Comparison of ENCODE assay signal across 19 cellular contexts in the genomic region with DNA sequence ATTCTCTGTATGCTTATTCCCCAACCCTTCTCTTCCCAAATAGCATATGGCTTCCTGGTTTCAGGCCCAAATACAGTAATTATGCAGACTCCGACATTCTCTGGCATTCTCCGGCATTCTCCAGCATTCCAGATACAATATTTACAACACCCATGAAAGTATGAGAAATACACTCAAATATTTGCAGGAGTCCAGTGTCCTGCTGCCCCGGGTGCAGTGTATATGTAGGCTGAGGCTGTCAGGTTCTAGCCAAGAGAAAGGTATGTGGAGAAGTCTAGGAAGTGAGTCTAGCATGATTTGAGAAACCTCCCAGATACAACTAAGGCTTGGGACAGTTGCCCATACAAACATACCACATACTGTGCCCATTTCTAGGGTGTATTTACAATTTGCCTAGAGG.
DNase-seq lines count a peak whose midpoint lies in the region; ATAC-seq, FAIRE-seq and TF ChIP-seq lines count a peak whose summit lies in the region.
"Had no signal": no experiment of that assay in that cellular context is flagged by ENCODE, and none has a peak within 500 bp of the region (broad histone marks: within the 10 kb centered on the region; RNA-seq: fewer than 3 reads in every experiment).

No MANE protein-coding gene starts in this region.

- FAIRE-seq in HepG2 (lab: Jason Lieb, UNC), result no peak
- FAIRE-seq in H54 (lab: Jason Lieb, UNC), result no peak

- H3K27me3 ChIP-seq in HepG2 (ENCODE audit: control insufficient read depth in 1 of 2, insufficient read depth in 2 of 2, low read length in 2 of 2) (no peaks in the 10 kb centered on the region; a peak in 1 of 5 replicates), right lobe of liver (no peaks in the 10 kb centered on the region), aorta (ENCODE audit: control insufficient read depth in 1 of 2, insufficient read depth in 2 of 2, low read length in 1 of 2) (no peaks in the 10 kb centered on the region)
- H3K27me3 ChIP-seq: uterus had no signal

- H3K27ac ChIP-seq in HepG2 (ENCODE audit: extremely low read length, insufficient read depth, low read length) (no peak overlapping the region), right lobe of liver (no peak overlapping the region), aorta (ENCODE audit: low read depth in 1 of 2, low read length in 2 of 2) (no peak overlapping the region)
- H3K27ac ChIP-seq: dorsolateral prefrontal cortex, uterus had no signal

- H3K4me1 ChIP-seq in HepG2 (ENCODE audit: insufficient read depth, low read length) (peaks cover 39% of the 10 kb centered on the region), right lobe of liver (no peaks in the 10 kb centered on the region), aorta (ENCODE audit: control insufficient read depth in 1 of 2, insufficient read depth in 2 of 2, low read length in 2 of 2) (peaks cover 2 to 6% of the 10 kb centered on the region in 2 donors)
- H3K4me1 ChIP-seq: uterus had no signal

- TF ChIP-seq POLR2A in HepG2 (IDR thresholded peaks at IDR 0.05; ENCODE audit: insufficient read depth in 1 of 2, low read depth in 2 of 2, low read length in 2 of 2) (no peak), right lobe of liver (IDR thresholded peaks at IDR 0.05) (no peak), H54 (IDR thresholded peaks at IDR 0.05; ENCODE audit: low read depth, low read length) (no peak)

- TF ChIP-seq RAD21 in HepG2 (CRISPR knock-in tag; IDR thresholded peaks at IDR 0.05), result no peak

- POLR2A ChIA-PET in HepG2 (lab: Yijun Ruan, JAX), result interaction anchor here (1.0 to 1.1 kb wide), 2 partner anchors 9 to 11 kb away, joined by 3 to 5 read pairs; no protein-coding TSS in a partner anchor

- TF ChIP-seq EP300 in HepG2 (IDR thresholded peaks at IDR 0.05; ENCODE audit: low read depth in 2 of 2, low read length in 2 of 2), result no peak
- no peak for TF ChIP-seq EP300 in HepG2 (CRISPR knock-in tag; IDR thresholded peaks at IDR 0.05; ENCODE audit: borderline replicate concordance)

- no TSS peak for BruUV-seq in HepG2 (replicated peaks; lab: Mats Ljungman, UMichigan)

- no peak overlapping the region for H3K9ac ChIP-seq in HepG2 (ENCODE audit: insufficient read depth, low read depth, low read length)

- CTCF ChIA-PET in HepG2 (lab: Yijun Ruan, JAX; ENCODE audit: low intra/inter-chr PET ratio, low total read pairs), result no interaction called here

- H4K20me1 ChIP-seq in HepG2 (ENCODE audit: insufficient read depth, low read length), result no peaks in the 10 kb centered on the region

- peak; percentile 66 for ATAC-seq in HepG2
- no peak for ATAC-seq in right lobe of liver
- peak; percentile 39 for ATAC-seq in left lobe of liver
- ATAC-seq in aorta (ENCODE audit: low FRiP score), result peak; percentile 11
- ATAC-seq: activated CD8-positive, alpha-beta T cell treated with anti-CD3 and anti-CD28 coated beads, Interleukin-2, amount 10 ng/mL, durations not matched to agents 7 days and 5 days; esophagus mucosa; stimulated activated naive CD8-positive, alpha-beta T cell treated with anti-CD3 and anti-CD28 coated beads, Interleukin-15, amount 100 ng/mL, for 72 hours had no signal

- in situ Hi-C loops in HepG2 (cut with HindIII; ENCODE audit: extremely low pct_ligation_motif_present, low pct_unique_long_range_greater_than_20kb) (no loop called here), astrocyte of the cerebellum (cut with HindIII; ENCODE audit: low sequenced_read_pairs) (no loop called here)

- no peak overlapping the region for H2AFZ ChIP-seq in HepG2 (ENCODE audit: low read length)

- H3K4me3 ChIP-seq in HepG2 (replicated peaks in 1 of 3; ENCODE audit: insufficient read depth in 1 of 3, low read depth in 2 of 3, low read length in 3 of 3) (no peak overlapping the region), right lobe of liver (no peak overlapping the region), astrocyte of the cerebellum (ENCODE audit: low read depth, low read length) (no peak overlapping the region), aorta (ENCODE audit: low read length in 2 of 2) (no peak overlapping the region)
- H3K4me3 ChIP-seq: dorsolateral prefrontal cortex, uterus had no signal

- H3K79me2 ChIP-seq in HepG2 (ENCODE audit: insufficient read depth, low read length), result no peaks in the 10 kb centered on the region

- no peak overlapping the region for H3K4me2 ChIP-seq in HepG2 (ENCODE audit: low read depth, low read length)

- DNase-seq in HepG2 (ENCODE audit: low spot score), result peak; percentile 8
- no peak for DNase-seq in right lobe of liver
- peak; percentile 72 for DNase-seq in astrocyte of the cerebellum (ENCODE audit: low read depth)
- no peak for DNase-seq in left lobe of liver (ENCODE audit: low spot score)
- no peak for DNase-seq in aorta
- no peak for DNase-seq in activated CD8-positive, alpha-beta memory T cell treated with anti-CD3 and anti-CD28 coated beads, Interleukin-2, amount 50 U/mL, for 4 hours
- DNase-seq in dermis blood vessel endothelial cell, result no peak
- no peak for DNase-seq in H54 (ENCODE audit: insufficient read length, low spot score)
- DNase-seq: activated CD8-positive, alpha-beta T cell treated with anti-CD3 and anti-CD28 coated beads, Interleukin-2, amount 10 ng/mL, durations not matched to agents 7 days and 5 days; amygdala; COR-L47; dorsolateral prefrontal cortex; GF-D8; left cardiac atrium; NCI-H1417 treated with DMSO at 0.1 percent for 48 hours; NCI-H510A treated with DMSO at 0.1 percent for 48 hours; stimulated activated naive CD8-positive, alpha-beta T cell treated with anti-CD3 and anti-CD28 coated beads, Interleukin-15, amount 100 ng/mL, for 72 hours; uterus had no signal

- H3K36me3 ChIP-seq in HepG2 (replicated peaks in 1 of 2; ENCODE audit: control insufficient read depth in 1 of 2, insufficient read depth in 2 of 2, low read length in 2 of 2), result no peaks in the 10 kb centered on the region
- no peaks in the 10 kb centered on the region for H3K36me3 ChIP-seq in right lobe of liver
- no peaks in the 10 kb centered on the region for H3K36me3 ChIP-seq in aorta (ENCODE audit: control insufficient read depth in 1 of 2, insufficient read depth in 2 of 2, low read length in 1 of 2)
- H3K36me3 ChIP-seq: uterus had no signal

- intact Hi-C loops in HepG2 (cut with micrococcal nuclease; ENCODE audit: unreplicated experiment), result no loop called here
- intact Hi-C loops in right lobe of liver (cut with DNase I), result loop anchor here in 1 of 2 donors (10.0 kb wide), 1 partner anchor 409 kb away; no protein-coding TSS in a partner anchor
- intact Hi-C loops in aorta (cut with DNase I), result no loop called here

- TF ChIP-seq CTCF in HepG2 (CRISPR knock-in tag; IDR thresholded peaks at IDR 0.05) (no peak), right lobe of liver (IDR thresholded peaks at IDR 0.05) (no peak), astrocyte of the cerebellum (IDR thresholded peaks at IDR 0.05; ENCODE audit: low read depth, low read length, missing control alignments) (no peak)

- H3K9me3 ChIP-seq in HepG2 (ENCODE audit: low read length) (no peaks in the 10 kb centered on the region), right lobe of liver (no peaks in the 10 kb centered on the region), aorta (ENCODE audit: control insufficient read depth, low read length) (no peaks in the 10 kb centered on the region)
- H3K9me3 ChIP-seq: uterus had no signal

- WGBS in HepG2 (ENCODE audit: low lambda C conversion rate), result 26% methylated on average over 3 of the region's 3 CpGs
- 60% methylated on average over 3 of the region's 3 CpGs for WGBS in right lobe of liver (ENCODE audit: insufficient coverage, low coverage, low lambda C conversion rate, missing lambda C conversion rate)
- 6 to 12% methylated on average over 3 of the region's 3 CpGs for WGBS in aorta, 2 donors

TF ChIP-seq in HepG2, 621 proteins besides CTCF, POLR2A, EP300 and RAD21 (continues in another document):
- no peak for TF ChIP-seq ZNF503 (CRISPR knock-in tag; IDR thresholded peaks at IDR 0.05)
- TF ChIP-seq SP4 (CRISPR knock-in tag; IDR thresholded peaks at IDR 0.05), result no peak
- no peak for TF ChIP-seq GTF2F1 (IDR thresholded peaks at IDR 0.05; ENCODE audit: low read length)
- TF ChIP-seq RFX1 (IDR thresholded peaks at IDR 0.05), result no peak
- no peak for TF ChIP-seq SOX13 (IDR thresholded peaks at IDR 0.05)
- TF ChIP-seq SOX13 (CRISPR knock-in tag; conservative IDR thresholded peaks at IDR 0.05 in 1 of 2, IDR thresholded peaks at IDR 0.05 in 1 of 2), result no peak
- TF ChIP-seq GLMP (CRISPR knock-in tag; IDR thresholded peaks at IDR 0.05; ENCODE audit: borderline replicate concordance), result no peak
- no peak for TF ChIP-seq ZNF713 (CRISPR knock-in tag; IDR thresholded peaks at IDR 0.05)
- TF ChIP-seq MED1 (CRISPR knock-in tag; IDR thresholded peaks at IDR 0.05), result no peak
- no peak for TF ChIP-seq THYN1 (CRISPR knock-in tag; IDR thresholded peaks at IDR 0.05; ENCODE audit: borderline replicate concordance, low read depth)

Comparison
In these comparisons a context has a peak if more than half of its experiments do, and no peak if none do; other contexts are left out.
1. ATAC-seq: peak in HepG2 (single experiment), left lobe of liver (single experiment) and aorta (single experiment); none in right lobe of liver (0 of 4).
2. DNase-seq: peak in HepG2 (single experiment) and astrocyte of the cerebellum (single experiment); none in right lobe of liver (0 of 3), left lobe of liver (single experiment), aorta (0 of 2), activated CD8-positive, alpha-beta memory T cell treated with anti-CD3 and anti-CD28 coated beads, Interleukin-2, amount 50 U/mL, for 4 hours (single experiment), dermis blood vessel endothelial cell (single experiment) and H54 (single experiment).